ENCODE assay signal across 18 cellular contexts in genomic region chr2:29718326-29718725, GRCh38.
DNase-seq lines count a peak whose midpoint lies in the region; ATAC-seq, FAIRE-seq and TF ChIP-seq lines count a peak whose summit lies in the region.
"Had no signal": no experiment of that assay in that cellular context is flagged by ENCODE, and none has a peak within 500 bp of the region (broad histone marks: within the 10 kb centered on the region; RNA-seq: fewer than 3 reads in every experiment).

No MANE protein-coding gene starts in this region.

- no peak overlapping the region for H3K14ac ChIP-seq in H1 (ENCODE audit: insufficient read length)

- H2BK5ac ChIP-seq in H1 (ENCODE audit: low read depth, low read length), result no peak overlapping the region

- H3K36me3 ChIP-seq in HUES64 (ENCODE audit: insufficient read depth, low read length) (no peaks in the 10 kb centered on the region), H1 (ENCODE audit: control insufficient read depth in 2 of 4, insufficient read depth in 4 of 4, low read length in 3 of 4) (no peaks in the 10 kb centered on the region)

- 55% methylated on average over 4 of the region's 4 CpGs for WGBS in HUES64
- WGBS in H1 (ENCODE audit: extremely low coverage in 1 of 2, insufficient coverage in 1 of 2, insufficient read length in 1 of 2, insufficient replicate concordance in 2 of 2, low coverage in 1 of 2, low lambda C conversion rate in 2 of 2, missing lambda C conversion rate in 1 of 2), 2 experiments, result 67% methylated on average over 4 of the region's 4 CpGs; no CpG with 5 or more reads in 1 of the 2 experiments

- H3K9me3 ChIP-seq in HUES64 (ENCODE audit: insufficient read depth, low read depth, low read length), result no peaks in the 10 kb centered on the region
- no peaks in the 10 kb centered on the region for H3K9me3 ChIP-seq in H1 (ENCODE audit: insufficient read depth in 2 of 2, low read depth in 1 of 2, low read length in 1 of 2)
- H3K9me3 ChIP-seq: A549 had no signal

- peaks cover 24% of the 10 kb centered on the region for H3K4me1 ChIP-seq in HUES64 (ENCODE audit: insufficient read depth, low read length)
- peaks cover 0 to 18% (median 8%) of the 10 kb centered on the region in 4 experiments; a peak in 5 of 7 replicates for H3K4me1 ChIP-seq in H1 (replicated peaks in 1 of 4; ENCODE audit: control insufficient read depth in 3 of 4, insufficient read depth in 4 of 4, low read length in 3 of 4)

- peak overlapping the region; percentile 76; the same call in 1 of the 2 replicates for H2AFZ ChIP-seq in H1 (ENCODE audit: low read length)
- H2AFZ ChIP-seq: GM23248 had no signal

- no peak overlapping the region for H2BK20ac ChIP-seq in H1 (ENCODE audit: low read length)

- H4K5ac ChIP-seq in H1 (ENCODE audit: insufficient read length, low read depth, low read length), result no peak overlapping the region

- no peaks in the 10 kb centered on the region for H3K79me1 ChIP-seq in H1 (ENCODE audit: low read depth, low read length)

- H4K8ac ChIP-seq in H1 (ENCODE audit: extremely low read depth, insufficient read depth, low read length), result no peak overlapping the region

- no peak overlapping the region for H3K56ac ChIP-seq in H1 (replicated peaks; ENCODE audit: insufficient read length, low read depth, low read length)

- H2AK5ac ChIP-seq in H1 (ENCODE audit: low read depth, low read length), result no peak overlapping the region

- H3K27ac ChIP-seq in HUES64 (ENCODE audit: low read depth, low read length) (peak overlapping the region; percentile 39; the same call in 1 of the 2 replicates), H1 (ENCODE audit: low read depth, low read length) (no peak overlapping the region)
- H3K27ac ChIP-seq: A549, GM23248, SK-N-MC had no signal

- no peak for ATAC-seq in HG02885 (IDR thresholded peaks at IDR 0.05; ENCODE audit: poor library complexity, unreplicated experiment)
- no peak for ATAC-seq in GM19397 (IDR thresholded peaks at IDR 0.05; ENCODE audit: unreplicated experiment)
- ATAC-seq: A549, HCT116 had no signal

- TF ChIP-seq EP300 in H1 (IDR thresholded peaks at IDR 0.05; ENCODE audit: borderline replicate concordance in 1 of 2, low read depth in 2 of 2, low read length in 2 of 2), result no peak

- no peak overlapping the region for H4K91ac ChIP-seq in H1 (replicated peaks; ENCODE audit: insufficient read length, low read length)

- no peak overlapping the region for H3K4ac ChIP-seq in H1 (replicated peaks; ENCODE audit: insufficient read length, low read depth, low read length)

- no peaks in the 10 kb centered on the region; the same call in 1 of the 2 replicates for H3K23me2 ChIP-seq in H1 (ENCODE audit: low read depth, low read length)

- TF ChIP-seq CTCF in H1 (IDR thresholded peaks at IDR 0.05; ENCODE audit: control extremely low read depth in 1 of 3, insufficient read depth in 1 of 3, low read depth in 1 of 3, low read length in 3 of 3), result no peak

- no peak overlapping the region for H3K9ac ChIP-seq in HUES64 (ENCODE audit: low read depth, low read length)
- no peak overlapping the region for H3K9ac ChIP-seq in H1 (replicated peaks in 1 of 4; ENCODE audit: extremely low read depth in 1 of 4, low read depth in 3 of 4, low read length in 3 of 4)
- H3K9ac ChIP-seq: GM23248 had no signal

- H3K27me3 ChIP-seq in HUES64 (ENCODE audit: insufficient read depth, low read length), result no peaks in the 10 kb centered on the region
- no peaks in the 10 kb centered on the region for H3K27me3 ChIP-seq in H1 (replicated peaks in 1 of 4; ENCODE audit: control insufficient read depth in 3 of 4, extremely low read depth in 1 of 4, insufficient read depth in 3 of 4, low read length in 3 of 4)

- H3K18ac ChIP-seq in H1 (ENCODE audit: extremely low read depth, low read length), result no peak overlapping the region

- H4K20me1 ChIP-seq in H1 (replicated peaks in 1 of 2; ENCODE audit: control insufficient read depth in 1 of 2, insufficient read depth in 2 of 2, low read length in 2 of 2), result no peaks in the 10 kb centered on the region

- H2BK15ac ChIP-seq in H1 (ENCODE audit: low read length), result no peak overlapping the region

- no peak overlapping the region for H2BK12ac ChIP-seq in H1 (ENCODE audit: low read depth, low read length)

- H3K4me3 ChIP-seq in HUES64 (ENCODE audit: low read length) (no peak overlapping the region), H1 (ENCODE audit: extremely low read depth in 1 of 4, insufficient read depth in 2 of 4, low read depth in 3 of 4, low read length in 4 of 4) (no peak overlapping the region)
- H3K4me3 ChIP-seq: A549, GM23248, SK-N-MC had no signal

- H3K4me2 ChIP-seq in H1 (ENCODE audit: insufficient read depth in 1 of 2, low read depth in 2 of 2, low read length in 2 of 2), result no peak overlapping the region
- H3K4me2 ChIP-seq: A549 had no signal

- DNase-seq in H1 (ENCODE audit: low read depth in 1 of 2, low spot score in 2 of 2), result no peak
- DNase-seq in medulla oblongata (ENCODE audit: extremely low spot score), result peak; percentile 37
- DNase-seq in SKM-1 (lab: John Stamatoyannopoulos, UW; ENCODE audit: unreplicated experiment), result no peak
- DNase-seq in RCC 7860 (ENCODE audit: low spot score), result no peak
- DNase-seq: DMS79, GM23248, Karpas-422, NCI-H1694 treated with DMSO at 0.1 percent for 48 hours, NCI-H2081 treated with DMSO at 0.1 percent for 48 hours, NCI-H446, SHP77 had no signal

- TF ChIP-seq RAD21 in H1 (IDR thresholded peaks at IDR 0.05 in 1 of 2, conservative IDR thresholded peaks at IDR 0.05 in 1 of 2; ENCODE audit: low read depth in 2 of 2, low read length in 2 of 2), result no peak

- H3K23ac ChIP-seq in H1 (ENCODE audit: insufficient read length), result no peak overlapping the region

- H3K79me2 ChIP-seq in H1 (ENCODE audit: control insufficient read depth in 1 of 2, insufficient read depth in 2 of 2, low read length in 2 of 2), result no peaks in the 10 kb centered on the region

- no peak for TF ChIP-seq POLR2A in H1 (IDR thresholded peaks at IDR 0.05; ENCODE audit: control extremely low read depth in 1 of 2, low read depth in 2 of 2, low read length in 2 of 2)

- POLR2A ChIA-PET in H1 (lab: Charles Lee; ENCODE audit: partially characterized antibody), result no interaction called here

- no peak overlapping the region for H2BK120ac ChIP-seq in H1 (replicated peaks; ENCODE audit: low read depth, low read length)

- no peak for FAIRE-seq in H1 (lab: Jason Lieb, UNC)
- no peak for FAIRE-seq in RCC 7860 (lab: Jason Lieb, UNC)
- FAIRE-seq: A549, D721Med had no signal

- CTCF ChIA-PET in H1 (lab: Charles Lee; ENCODE audit: partially characterized antibody), result interaction anchor here (1.1 kb wide), 1 partner anchor 123 kb away, joined by 3 read pairs; no protein-coding TSS in a partner anchor

TF ChIP-seq in H1, 55 proteins besides CTCF, POLR2A, EP300 and RAD21:
- TF ChIP-seq JUND (IDR thresholded peaks at IDR 0.05; ENCODE audit: low read length), result no peak
- TF ChIP-seq SIRT6 (IDR thresholded peaks at IDR 0.05; ENCODE audit: low read length), result no peak
- TF ChIP-seq RNF2 (IDR thresholded peaks at IDR 0.05; ENCODE audit: borderline replicate concordance, low read depth, low read length, missing control alignments, poor library complexity, severe bottlenecking), result no peak
- no peak for TF ChIP-seq EGR1 (IDR thresholded peaks at IDR 0.05; ENCODE audit: borderline replicate concordance, low read depth, low read length)
- TF ChIP-seq MAX (IDR thresholded peaks at IDR 0.05), result no peak
- no peak for TF ChIP-seq SAP30 (IDR thresholded peaks at IDR 0.05; ENCODE audit: insufficient read depth, insufficient replicate concordance, low read length)
- TF ChIP-seq EZH2 (IDR thresholded peaks at IDR 0.05; ENCODE audit: low read depth, low read length, severe bottlenecking), result no peak
- TF ChIP-seq ATF3 (IDR thresholded peaks at IDR 0.05; ENCODE audit: insufficient read depth, low read depth, low read length), result no peak
- TF ChIP-seq SP2 (IDR thresholded peaks at IDR 0.05; ENCODE audit: low read length), result no peak
- TF ChIP-seq E2F6 (IDR thresholded peaks at IDR 0.05), result no peak
- TF ChIP-seq POLR2AphosphoS5 (IDR thresholded peaks at IDR 0.05; ENCODE audit: low read depth, low read length), result no peak
- no peak for TF ChIP-seq HDAC6 (IDR thresholded peaks at IDR 0.05; ENCODE audit: low read depth, low read length)
- TF ChIP-seq CHD1 (IDR thresholded peaks at IDR 0.05; ENCODE audit: low read depth, low read length), result no peak
- TF ChIP-seq KDM4A (IDR thresholded peaks at IDR 0.05; ENCODE audit: low read depth, low read length, severe bottlenecking), result no peak
- TF ChIP-seq ASH2L (IDR thresholded peaks at IDR 0.05; ENCODE audit: low read length), result no peak
- TF ChIP-seq SP4 (IDR thresholded peaks at IDR 0.05; ENCODE audit: low read length), result no peak
- no peak for TF ChIP-seq PHF8 (conservative IDR thresholded peaks at IDR 0.05; ENCODE audit: low read depth, low read length)
- TF ChIP-seq KDM5A (IDR thresholded peaks at IDR 0.05; ENCODE audit: low read length), result no peak
- no peak for TF ChIP-seq CHD2 (IDR thresholded peaks at IDR 0.05; ENCODE audit: low read length)
